ENCODE assay signal across 9 cellular contexts in genomic region chr7:44489955-44490350, GRCh38. TPM values are rescaled to one million over a fixed set of nuclear protein-coding genes. Genes with fewer than 3 reads are reported as not detected.
DNase-seq lines count a peak whose midpoint lies in the region; ATAC-seq and TF ChIP-seq lines count a peak whose summit lies in the region.
"Had no signal": no experiment of that assay in that cellular context is flagged by ENCODE, and none has a peak within 500 bp of the region (broad histone marks: within the 10 kb centered on the region; RNA-seq: fewer than 3 reads in every experiment).

No MANE protein-coding gene starts in this region.

- H3K9me3 Mint-ChIP-seq in IgD-negative memory B cell: no peaks in the 10 kb centered on the region
- H3K9me3 Mint-ChIP-seq in activated CD4-positive, alpha-beta memory T cell treated with anti-CD3 and anti-CD28 coated beads for 36 hours: no peaks in the 10 kb centered on the region

- no peak for TF ChIP-seq CTCF in omental fat pad (IDR thresholded peaks at IDR 0.05)

- ATAC-seq in GM21529 (IDR thresholded peaks at IDR 0.05; ENCODE audit: unreplicated experiment): peak; percentile 24
- peak; percentile 24 for ATAC-seq in omental fat pad (ENCODE audit: low FRiP score)

- POLR2A ChIA-PET in activated CD4-positive, alpha-beta memory T cell treated with anti-CD3 and anti-CD28 coated beads for 36 hours (lab: Charles Lee): interaction anchor here (0.6 to 2.6 kb wide), 7 partner anchors 10 to 309 kb away, joined by 3 to 10 read pairs (median 5); partner anchors contain the start of genes DDX56 and TMED4

- intact Hi-C loops in activated CD4-positive, alpha-beta memory T cell treated with anti-CD3 and anti-CD28 coated beads for 36 hours (cut with micrococcal nuclease): loop anchor here (1.0 to 5.0 kb wide), 4 partner anchors 29 to 357 kb away; partner anchors contain the start of genes H2AZ2 and PPIA

- H3K4me1 Mint-ChIP-seq in IgD-negative memory B cell: peaks cover 28 to 43% (median 30%) of the 10 kb centered on the region in 3 donors
- H3K4me1 Mint-ChIP-seq in activated CD4-positive, alpha-beta memory T cell treated with anti-CD3 and anti-CD28 coated beads for 36 hours (ENCODE audit: low read depth): peaks cover 45% of the 10 kb centered on the region

- DNase-seq in activated CD4-positive, alpha-beta memory T cell treated with anti-CD3 and anti-CD28 coated beads for 36 hours: no peak
- DNase-seq in fibroblast of gingiva (ENCODE audit: low read depth): peak; percentile 6
- DNase-seq in omental fat pad (ENCODE audit: low spot score): no peak
- DNase-seq in NCI-H1930 (lab: John Stamatoyannopoulos, UW): no peak
- no peak for DNase-seq in cerebellar nuclear complex (lab: John Stamatoyannopoulos, UW)

- H3K27ac Mint-ChIP-seq in IgD-negative memory B cell: peak overlapping the region; percentile 87 to 99 (median 93)
- H3K27ac Mint-ChIP-seq in activated CD4-positive, alpha-beta memory T cell treated with anti-CD3 and anti-CD28 coated beads for 36 hours: peak overlapping the region; percentile 96

- H3K4me3 Mint-ChIP-seq in IgD-negative memory B cell: peak overlapping the region; percentile 89 to 100 (median 93)
- peak overlapping the region; percentile 87 for H3K4me3 Mint-ChIP-seq in activated CD4-positive, alpha-beta memory T cell treated with anti-CD3 and anti-CD28 coated beads for 36 hours

- peaks cover 3% of the 10 kb centered on the region for H3K36me3 Mint-ChIP-seq in IgD-negative memory B cell
- H3K36me3 Mint-ChIP-seq in activated CD4-positive, alpha-beta memory T cell treated with anti-CD3 and anti-CD28 coated beads for 36 hours: peaks cover 11% of the 10 kb centered on the region

- H3K4me3 ChIP-seq in GM08714 (ENCODE audit: low read length): peak overlapping the region; percentile 96

- CTCF ChIA-PET in activated CD4-positive, alpha-beta memory T cell treated with anti-CD3 and anti-CD28 coated beads for 36 hours (lab: Charles Lee): interaction anchor here (0.6 to 5.0 kb wide), 9 partner anchors 10 to 309 kb away, joined by 3 to 32 read pairs (median 10); no protein-coding TSS in a partner anchor

- no peaks in the 10 kb centered on the region for H3K27me3 Mint-ChIP-seq in IgD-negative memory B cell
- no peaks in the 10 kb centered on the region for H3K27me3 Mint-ChIP-seq in activated CD4-positive, alpha-beta memory T cell treated with anti-CD3 and anti-CD28 coated beads for 36 hours

RNA-seq across cellular contexts. Expression of gene NUDCD3, which starts 0.5 kb away (rescaled TPM):
- 57.4 TPM for polyA plus RNA-seq in IgD-negative memory B cell
- 10 to 100 TPM; 88.9 to 92.4 TPM for total RNA-seq in activated CD4-positive, alpha-beta memory T cell treated with anti-CD3 and anti-CD28 coated beads for 36 hours
- 10 to 100 TPM; 49.3 to 57.2 (median 56.3) TPM for total RNA-seq in omental fat pad

RNA-seq across cellular contexts. Expression of gene NPC1L1, which starts 51.2 kb away (rescaled TPM):
- not detected for polyA plus RNA-seq in IgD-negative memory B cell
- total RNA-seq in activated CD4-positive, alpha-beta memory T cell treated with anti-CD3 and anti-CD28 coated beads for 36 hours: under 1 TPM in 1 of 2 experiments, not detected in 1; 0.07 TPM
- total RNA-seq in omental fat pad: under 1 TPM; 0.24 to 0.65 (median 0.28) TPM
- total RNA-seq: frontal cortex had no signal
